In genomic region chr4:80393970-80394250, GRCh38 we compare ENCODE assay signal across 13 cellular contexts. TPM values are rescaled to one million over a fixed set of nuclear protein-coding genes. Genes with fewer than 3 reads are reported as not detected.
"Had no signal": no experiment of that assay in that cellular context is flagged by ENCODE, and none has a peak within 500 bp of the region (broad histone marks: within the 10 kb centered on the region; RNA-seq: fewer than 3 reads in every experiment).

No MANE protein-coding gene starts in this region.

- DNase-seq: activated CD8-positive, alpha-beta memory T cell treated with anti-CD3 and anti-CD28 coated beads for 24 hours; activated effector memory CD4-positive, alpha-beta T cell treated with Interleukin-2 at 50 U/mL for 16 hours; central memory CD4-positive, alpha-beta T cell; effector memory CD8-positive, alpha-beta T cell; hypothalamus; nephron progenitor cell; psoas muscle; right lobe of liver; stimulated activated naive B cell treated with anti-CD40 and anti-IgM and Interleukin-4, amounts not matched to agents 10 μg/mL and 1 μg/mL and 100 μg/mL, for 72 hours had no signal

- H3K4me1 Mint-ChIP-seq: nephron progenitor cell; stimulated activated naive B cell treated with anti-CD40 and anti-IgM and Interleukin-4, amounts not matched to agents 10 μg/mL and 1 μg/mL and 100 μg/mL, for 72 hours had no signal

- H3K36me3 Mint-ChIP-seq: stimulated activated naive B cell treated with anti-CD40 and anti-IgM and Interleukin-4, amounts not matched to agents 10 μg/mL and 1 μg/mL and 100 μg/mL, for 72 hours; type B pancreatic cell had no signal

- H3K4me3 ChIP-seq: coronary artery, psoas muscle, right lobe of liver had no signal

- H3K9me3 Mint-ChIP-seq: stimulated activated naive B cell treated with anti-CD40 and anti-IgM and Interleukin-4, amounts not matched to agents 10 μg/mL and 1 μg/mL and 100 μg/mL, for 72 hours; type B pancreatic cell had no signal

- ATAC-seq: effector memory CD8-positive, alpha-beta T cell; psoas muscle; right lobe of liver had no signal

- H3K27ac Mint-ChIP-seq: effector memory CD8-positive, alpha-beta T cell; nephron progenitor cell; stimulated activated naive B cell treated with anti-CD40 and anti-IgM and Interleukin-4, amounts not matched to agents 10 μg/mL and 1 μg/mL and 100 μg/mL, for 72 hours; type B pancreatic cell had no signal

- H3K27me3 Mint-ChIP-seq: type B pancreatic cell had no signal

- H3K4me3 Mint-ChIP-seq: effector memory CD8-positive, alpha-beta T cell; nephron progenitor cell; stimulated activated naive B cell treated with anti-CD40 and anti-IgM and Interleukin-4, amounts not matched to agents 10 μg/mL and 1 μg/mL and 100 μg/mL, for 72 hours; type B pancreatic cell had no signal

RNA-seq across cellular contexts. Expression of gene CFAP299, which starts 58.4 kb away (rescaled TPM):
- total RNA-seq: liver, mesenteric fat pad, psoas muscle, right lobe of liver had no signal
